In genomic region chr9:117019242-117019641, GRCh38 we compare ENCODE assay signal across 28 cellular contexts.
"Had no signal": no experiment of that assay in that cellular context is flagged by ENCODE, and none has a peak within 500 bp of the region (broad histone marks: within the 10 kb centered on the region; RNA-seq: fewer than 3 reads in every experiment).

No MANE protein-coding gene starts in this region.

- H3K36me3 ChIP-seq: MG63, SJSA1 had no signal

- H3K9me3 ChIP-seq: MG63, SJSA1 had no signal

- H3K27ac Mint-ChIP-seq: T-helper 1 cell treated with Interleukin-12 subunit alpha and Interleukin-12 subunit beta and Interleukin-4 antibody, amounts not matched to agents 30 μg/mL and 1 μg/mL, for 36 hours had no signal

- ATAC-seq: K562, Panc1, Right ventricle myocardium inferior had no signal

- H3K4me3 Mint-ChIP-seq: T-helper 1 cell treated with Interleukin-12 subunit alpha and Interleukin-12 subunit beta and Interleukin-4 antibody, amounts not matched to agents 30 μg/mL and 1 μg/mL, for 36 hours had no signal

- H3K27ac ChIP-seq: PC-9, RWPE1, SJSA1 had no signal

- H3K4me3 ChIP-seq: K562, MG63, PC-9, SJSA1 had no signal

- DNase-seq: Kasumi-1, KG1, MG63, NCI-H1048, NCI-H1092 treated with DMSO at 0.1 percent for 48 hours, NCI-H1105 treated with DMSO at 0.1 percent for 48 hours, NCI-H1436, NCI-H1694, NCI-H187, NCI-H1930, NCI-H2171, NCI-H226, NCI-H446 treated with DMSO at 0.1 percent for 48 hours, NCI-H510A, NCI-H524, NCI-H526, NCI-H774, PC-9, SIG-M5, SW 1271, T-helper 1 cell, T-helper 2 cell had no signal

- H3K27me3 ChIP-seq: MG63, SJSA1 had no signal

- H3K4me1 ChIP-seq: SJSA1 had no signal
